8 cellular contexts compared by ENCODE assay signal in the genomic region with DNA sequence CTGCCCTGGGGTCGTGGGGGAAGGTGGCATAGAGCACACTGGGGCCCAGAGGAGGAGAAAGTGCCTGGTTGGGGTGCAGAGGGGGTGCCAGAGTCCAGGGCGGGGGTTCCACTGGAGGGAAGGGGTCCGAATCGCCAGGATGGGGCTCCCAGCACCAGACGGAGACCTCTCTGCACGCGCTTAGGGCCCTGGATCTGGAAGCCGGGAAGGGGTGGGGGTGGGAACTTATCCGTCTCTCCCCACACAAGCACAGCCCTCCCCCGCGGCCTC. TPM values are rescaled to one million over a fixed set of nuclear protein-coding genes. Genes with fewer than 3 reads are reported as not detected.
DNase-seq lines count a peak whose midpoint lies in the region; TF ChIP-seq lines count a peak whose summit lies in the region.

No MANE protein-coding gene starts in this region.

- TF ChIP-seq CTCF in lower leg skin (IDR thresholded peaks at IDR 0.05): no peak
- TF ChIP-seq CTCF in tibial nerve (IDR thresholded peaks at IDR 0.05): no peak

- intact Hi-C loops in lower leg skin (cut with DNase I; ENCODE audit: low total_unique reads): no loop called here

- peak; percentile 24 for DNase-seq in NCI-H146 (lab: John Stamatoyannopoulos, UW)
- DNase-seq in NCI-H146 treated with DMSO at 0.1 percent for 48 hours (lab: John Stamatoyannopoulos, UW; ENCODE audit: unreplicated experiment): no peak
- DNase-seq in NCI-H446 (lab: John Stamatoyannopoulos, UW): peak; percentile 43 to 66
- DNase-seq in caudate nucleus (lab: John Stamatoyannopoulos, UW): peak in 19 of 61 donors; percentile 24 to 88 (median 54)
- DNase-seq in lower leg skin (ENCODE audit: low spot score in 2 of 2): no peak
- peak in 1 of 2 donors; percentile 65 for DNase-seq in tibial nerve (ENCODE audit: low spot score in 2 of 2)
- no peak for DNase-seq in NCI-H128 (lab: John Stamatoyannopoulos, UW; ENCODE audit: unreplicated experiment)
- DNase-seq in activated CD4-positive, alpha-beta T cell treated with anti-CD3 and anti-CD28 coated beads, Interleukin-2, amount 50 U/mL, for 48 hours: no peak

- 1 to 6% methylated on average over 8 to 11 of the region's 11 CpGs for WGBS in lower leg skin, 2 donors
- WGBS in tibial nerve, 2 donors: 0 to 4% methylated on average over 8 to 11 of the region's 11 CpGs

- peaks cover 7 to 22% (median 21%) of the 10 kb centered on the region in 3 donors for H3K36me3 ChIP-seq in tibial nerve

- peak overlapping the region; percentile 93 for H3K27ac ChIP-seq in caudate nucleus (ENCODE audit: low read depth, low read length)
- peak overlapping the region; percentile 94 to 100 (median 98) for H3K27ac ChIP-seq in tibial nerve

- TF ChIP-seq POLR2A in lower leg skin (IDR thresholded peaks at IDR 0.05) (no peak), tibial nerve (IDR thresholded peaks at IDR 0.05) (no peak)

- no peaks in the 10 kb centered on the region for H3K9me3 ChIP-seq in tibial nerve

- no peak for TF ChIP-seq EP300 in tibial nerve (IDR thresholded peaks at IDR 0.05)

- H3K4me3 ChIP-seq in lower leg skin (ENCODE audit: low read depth, poor library complexity, severe bottlenecking) (peak overlapping the region; percentile 75), tibial nerve (peak overlapping the region; percentile 63 to 99 (median 92))

- no peaks in the 10 kb centered on the region for H3K27me3 ChIP-seq in tibial nerve

- peaks cover 0 to 76% (median 53%) of the 10 kb centered on the region in 4 donors for H3K4me1 ChIP-seq in tibial nerve

RNA-seq across cellular contexts. Expression of a gene that starts 2.8 kb away (rescaled TPM):
- 100 to 1,000 TPM in 1 of 4 donors, 10 to 100 TPM in 3; 59.7 to 119 (median 78.7) TPM for total RNA-seq in lower leg skin
- 10 to 100 TPM; 17.4 to 51.9 (median 39.4) TPM for total RNA-seq in tibial nerve

RNA-seq across cellular contexts. Expression of a gene that starts 9.6 kb away (rescaled TPM):
- total RNA-seq in lower leg skin (100 to 1,000 TPM; 121 to 198 (median 146) TPM), tibial nerve (100 to 1,000 TPM in 3 of 4 donors, 10 to 100 TPM in 1; 67.5 to 140 (median 127) TPM)

RNA-seq across cellular contexts. Expression of a gene that starts 13.4 kb away (rescaled TPM):
- total RNA-seq in lower leg skin (10 to 100 TPM in 3 of 4 donors, 1 to 10 TPM in 1; 8.1 to 16.7 (median 13.6) TPM), tibial nerve (1 to 10 TPM in 2 of 4 donors, under 1 TPM in 2; 0.22 to 3.9 (median 1.4) TPM)

RNA-seq across cellular contexts. Expression of a gene that starts 18.0 kb away (rescaled TPM):
- total RNA-seq in lower leg skin (100 to 1,000 TPM; 496 to 546 (median 545) TPM), tibial nerve (100 to 1,000 TPM; 389 to 640 (median 576) TPM)

RNA-seq across cellular contexts. Expression of a gene that starts 24.2 kb away (rescaled TPM):
- total RNA-seq in lower leg skin: 10 to 100 TPM; 66.3 to 74.1 (median 68.8) TPM
- 10 to 100 TPM; 25.5 to 80.7 (median 52.0) TPM for total RNA-seq in tibial nerve

Comparison
In these comparisons a context has a peak if more than half of its experiments do, and no peak if none do; other contexts are left out.
1. DNase-seq: peak in NCI-H146 (single experiment) and NCI-H446 (2 of 2); none in NCI-H146 treated with DMSO at 0.1 percent for 48 hours (single experiment), lower leg skin (0 of 2), NCI-H128 (single experiment) and activated CD4-positive, alpha-beta T cell treated with anti-CD3 and anti-CD28 coated beads, Interleukin-2, amount 50 U/mL, for 48 hours (0 of 2).